ENCODE assay signal across 8 cellular contexts in genomic region chr6:32854376-32855178, GRCh38. TPM values are rescaled to one million over a fixed set of nuclear protein-coding genes. Genes with fewer than 3 reads are reported as not detected.
DNase-seq lines count a peak whose midpoint lies in the region; ATAC-seq and TF ChIP-seq lines count a peak whose summit lies in the region.

No MANE protein-coding gene starts in this region.

- H3K27ac ChIP-seq in OCI-LY7 (ENCODE audit: low read depth, low read length, poor library complexity, severe bottlenecking) (peak overlapping the region; percentile 83), heart left ventricle (peak overlapping the region; percentile 90 to 100 (median 99)), prostate gland (peak overlapping the region; percentile 99)

- ATAC-seq in HG02571 (IDR thresholded peaks at IDR 0.05; ENCODE audit: unreplicated experiment) (peak; percentile 13), heart left ventricle (peak; percentile 3 to 53 (median 20))

- H3K9me3 ChIP-seq in OCI-LY7 (ENCODE audit: low read length): no peaks in the 10 kb centered on the region
- H3K9me3 ChIP-seq in heart left ventricle: no peaks in the 10 kb centered on the region
- H3K9me3 ChIP-seq in prostate gland: no peaks in the 10 kb centered on the region

- no peaks in the 10 kb centered on the region for H4K20me1 ChIP-seq in OCI-LY7 (ENCODE audit: insufficient read depth, low read length)

- CTCF ChIA-PET in OCI-LY7 (lab: Charles Lee; ENCODE audit: unreplicated experiment): interaction anchor here (0.5 to 4.7 kb wide), 6 partner anchors 13 to 662 kb away, joined by 3 to 17 read pairs (median 4); partner anchors contain the start of genes GPSM3 and TAP2

- TF ChIP-seq CTCF in OCI-LY7 (conservative IDR thresholded peaks at IDR 0.05; ENCODE audit: low read length): no peak
- TF ChIP-seq CTCF in heart left ventricle (IDR thresholded peaks at IDR 0.05): no peak
- no peak for TF ChIP-seq CTCF in prostate gland (IDR thresholded peaks at IDR 0.05)

- H2AFZ ChIP-seq in OCI-LY7 (ENCODE audit: low read length): peak overlapping the region; percentile 49; the same call in 1 of the 2 replicates

- H3K27me3 ChIP-seq in heart left ventricle: no peaks in the 10 kb centered on the region
- H3K27me3 ChIP-seq in prostate gland (replicated peaks; ENCODE audit: insufficient read depth): no peaks in the 10 kb centered on the region

- TF ChIP-seq POLR2A in heart left ventricle (IDR thresholded peaks at IDR 0.05) (no peak), prostate gland (IDR thresholded peaks at IDR 0.05) (no peak)

- H3K4me3 ChIP-seq in OCI-LY7 (ENCODE audit: low read depth, low read length, poor library complexity, severe bottlenecking): peak overlapping the region; percentile 83
- peak overlapping the region; percentile 69 to 99 (median 90) for H3K4me3 ChIP-seq in heart left ventricle
- peak overlapping the region; percentile 89 to 97 for H3K4me3 ChIP-seq in prostate gland

- H3K4me1 Mint-ChIP-seq in activated naive CD8-positive, alpha-beta T cell treated with anti-CD3 and anti-CD28 coated beads for 36 hours: peaks cover 62% of the 10 kb centered on the region

- H3K4me3 Mint-ChIP-seq in activated naive CD8-positive, alpha-beta T cell treated with anti-CD3 and anti-CD28 coated beads for 36 hours: peak overlapping the region; percentile 99

- WGBS in heart left ventricle, 4 donors: 13 to 17% (median 16%) methylated on average over 23 to 24 of the region's 24 CpGs
- WGBS in prostate gland: 16% methylated on average over 24 of the region's 24 CpGs

- H3K36me3 ChIP-seq in OCI-LY7 (ENCODE audit: insufficient read depth, low read length) (peaks cover 53% of the 10 kb centered on the region), heart left ventricle (peaks cover 0 to 65% (median 51%) of the 10 kb centered on the region in 9 donors), prostate gland (no peaks in the 10 kb centered on the region)

- H3K9me2 ChIP-seq in OCI-LY7 (ENCODE audit: insufficient read depth, low read length): no peaks in the 10 kb centered on the region

- H3K79me2 ChIP-seq in OCI-LY7 (ENCODE audit: insufficient read depth, low read depth, low read length): peaks cover 42% of the 10 kb centered on the region

- H3K9me3 Mint-ChIP-seq in activated naive CD8-positive, alpha-beta T cell treated with anti-CD3 and anti-CD28 coated beads for 36 hours: no peaks in the 10 kb centered on the region

- POLR2A ChIA-PET in OCI-LY7 (lab: Charles Lee): interaction anchor here (0.6 to 7.7 kb wide), 11 partner anchors 10 to 458 kb away, joined by 3 to 88 read pairs (median 5); partner anchors contain the start of genes PSMB8 and TAP2

- H3K4me1 ChIP-seq in OCI-LY7 (ENCODE audit: insufficient read depth, low read length, poor library complexity, severe bottlenecking) (peaks cover 65% of the 10 kb centered on the region), heart left ventricle (peaks cover 0 to 71% (median 24%) of the 10 kb centered on the region in 12 donors), prostate gland (replicated peaks) (peaks cover 10% of the 10 kb centered on the region)

- peak overlapping the region; percentile 99 for H3K4me2 ChIP-seq in OCI-LY7 (ENCODE audit: low read length)

- DNase-seq in GM04503 (ENCODE audit: low read depth) (peak; percentile 8), OCI-LY7 (ENCODE audit: low spot score) (peak; percentile 74), heart left ventricle (peak in 4 of 5 donors; percentile 47 to 67 (median 54)), prostate gland (ENCODE audit: low spot score) (peak; percentile 43), NCI-H2227 (lab: John Stamatoyannopoulos, UW; ENCODE audit: unreplicated experiment) (no peak), SK-N-DZ (ENCODE audit: low spot score) (no peak)
- peak; percentile 62 for DNase-seq in activated naive CD8-positive, alpha-beta T cell treated with anti-CD3 and anti-CD28 coated beads for 36 hours

- intact Hi-C loops in OCI-LY7 (cut with micrococcal nuclease; ENCODE audit: unreplicated experiment) (loop anchor here (1.0 kb wide), 3 partner anchors 10 to 16 kb away; partner anchors contain the start of genes PSMB8 and TAP2), heart left ventricle (cut with DNase I) (loop anchor here in 5 of 10 donors (1.0 to 2.0 kb wide), 2 partner anchors 16 kb away; partner anchors contain the start of gene TAP2 (in 5 of the 5)), prostate gland (cut with DNase I) (no loop called here)

- H3K36me3 Mint-ChIP-seq in activated naive CD8-positive, alpha-beta T cell treated with anti-CD3 and anti-CD28 coated beads for 36 hours: peaks cover 84% of the 10 kb centered on the region

- peak overlapping the region; percentile 100 for H3K27ac Mint-ChIP-seq in activated naive CD8-positive, alpha-beta T cell treated with anti-CD3 and anti-CD28 coated beads for 36 hours

- BruUV-seq in OCI-LY7 (replicated peaks; lab: Mats Ljungman, UMichigan): TSS peak; percentile 64

- H3K27me3 Mint-ChIP-seq in activated naive CD8-positive, alpha-beta T cell treated with anti-CD3 and anti-CD28 coated beads for 36 hours: no peaks in the 10 kb centered on the region

RNA-seq across cellular contexts. Expression of gene PSMB9, which starts 0.6 kb away (rescaled TPM):
- total RNA-seq in OCI-LY7 (2014; rRNA removed; shearing (Covaris generic)): 149 and 158 TPM in 2 replicates
- total RNA-seq in OCI-LY7 (2022) (193 and 207 TPM in 2 replicates), heart left ventricle (100 to 1,000 TPM in 1 of 9 donors, 10 to 100 TPM in 7, 1 to 10 TPM in 1; 8.9 to 182 (median 14.6) TPM), prostate gland (10 to 100 TPM; 22.4 to 27.7 TPM)
- 100 to 1,000 TPM; 315 to 316 TPM for total RNA-seq in activated naive CD8-positive, alpha-beta T cell treated with anti-CD3 and anti-CD28 coated beads for 36 hours
- 10 to 100 TPM; 15.7 to 23.3 TPM for polyA plus RNA-seq in heart left ventricle
- not detected in 2 replicates for polyA plus RNA-seq in SK-N-DZ (2014; cell fraction: cytosol; rRNA removed)
- not detected in 2 replicates for polyA plus RNA-seq in SK-N-DZ (2014; cell fraction: nucleus; rRNA removed)

RNA-seq across cellular contexts. Expression of gene TAP1, which starts 1.1 kb away (rescaled TPM):
- 62.1 and 85.9 TPM in 2 replicates for total RNA-seq in OCI-LY7 (2014; rRNA removed; shearing (Covaris generic))
- total RNA-seq in OCI-LY7 (2022) (66.3 and 75.0 TPM in 2 replicates), heart left ventricle (100 to 1,000 TPM in 1 of 9 donors, 10 to 100 TPM in 8; 15.1 to 207 (median 20.3) TPM), prostate gland (10 to 100 TPM; 30.6 to 47.4 TPM)
- total RNA-seq in activated naive CD8-positive, alpha-beta T cell treated with anti-CD3 and anti-CD28 coated beads for 36 hours: 100 to 1,000 TPM; 337 to 356 TPM
- 10 to 100 TPM; 21.6 to 44.5 TPM for polyA plus RNA-seq in heart left ventricle
- polyA plus RNA-seq in SK-N-DZ (2014; cell fraction: cytosol; rRNA removed): not detected in 2 replicates
- not detected in 2 replicates for polyA plus RNA-seq in SK-N-DZ (2014; cell fraction: nucleus; rRNA removed)

RNA-seq across cellular contexts. Expression of gene PSMB8, which starts 10.7 kb away (rescaled TPM):
- 142 and 164 TPM in 2 replicates for total RNA-seq in OCI-LY7 (2014; rRNA removed; shearing (Covaris generic))
- 194 and 216 TPM in 2 replicates for total RNA-seq in OCI-LY7 (2022)
- total RNA-seq in activated naive CD8-positive, alpha-beta T cell treated with anti-CD3 and anti-CD28 coated beads for 36 hours: 100 to 1,000 TPM; 385 to 393 TPM
- 100 to 1,000 TPM in 1 of 9 donors, 10 to 100 TPM in 8; 11.1 to 115 (median 15.2) TPM for total RNA-seq in heart left ventricle
- polyA plus RNA-seq in heart left ventricle: 10 to 100 TPM; 23.1 to 32.6 TPM
- 10 to 100 TPM; 30.7 to 47.3 TPM for total RNA-seq in prostate gland
- polyA plus RNA-seq in SK-N-DZ (2014; cell fraction: cytosol; rRNA removed): not detected in 2 replicates
- not detected in 2 replicates for polyA plus RNA-seq in SK-N-DZ (2014; cell fraction: nucleus; rRNA removed)

RNA-seq across cellular contexts. Expression of gene TAP2, which starts 16.0 kb away (rescaled TPM):
- total RNA-seq in OCI-LY7 (2014; rRNA removed; shearing (Covaris generic)): 90.9 and 96.4 TPM in 2 replicates
- total RNA-seq in OCI-LY7 (2022): 108 and 132 TPM in 2 replicates
- 100 to 1,000 TPM; 216 to 226 TPM for total RNA-seq in activated naive CD8-positive, alpha-beta T cell treated with anti-CD3 and anti-CD28 coated beads for 36 hours
- total RNA-seq in heart left ventricle: 100 to 1,000 TPM in 1 of 9 donors, 10 to 100 TPM in 6, 1 to 10 TPM in 2; 5.4 to 107 (median 14.9) TPM
- polyA plus RNA-seq in heart left ventricle: 10 to 100 TPM in 1 of 2 donors, 1 to 10 TPM in 1; 7.7 to 12.0 TPM
- total RNA-seq in prostate gland: 10 to 100 TPM in 1 of 2 donors, 1 to 10 TPM in 1; 7.1 to 15.8 TPM
- polyA plus RNA-seq in SK-N-DZ (2014; cell fraction: cytosol; rRNA removed): 0.71 and 1.2 TPM in 2 replicates
- 0.37 and 1.2 TPM in 2 replicates for polyA plus RNA-seq in SK-N-DZ (2014; cell fraction: nucleus; rRNA removed)

RNA-seq across cellular contexts. Expression of gene HLA-DOB, which starts 37.8 kb away (rescaled TPM):
- 46.5 and 48.1 TPM in 2 replicates for total RNA-seq in OCI-LY7 (2014; rRNA removed; shearing (Covaris generic))
- total RNA-seq in OCI-LY7 (2022) (57.1 and 69.3 TPM in 2 replicates), heart left ventricle (1 to 10 TPM in 1 of 9 donors, under 1 TPM in 6, not detected in 2; 0.25 to 2.7 (median 0.60) TPM), prostate gland (under 1 TPM in 1 of 2 donors, not detected in 1; 0.41 TPM)
- total RNA-seq in activated naive CD8-positive, alpha-beta T cell treated with anti-CD3 and anti-CD28 coated beads for 36 hours: 1 to 10 TPM; 1.9 to 2.1 TPM
- under 1 TPM; 0.30 to 0.76 TPM for polyA plus RNA-seq in heart left ventricle
- polyA plus RNA-seq in SK-N-DZ (2014; cell fraction: cytosol; rRNA removed): 0.21 TPM in 1 of 2 replicates, not detected in the other
- not detected in 2 replicates for polyA plus RNA-seq in SK-N-DZ (2014; cell fraction: nucleus; rRNA removed)

Comparison
In these comparisons a context has a peak if more than half of its experiments do, and no peak if none do; other contexts are left out.
1. DNase-seq: peak in GM04503 (single experiment), OCI-LY7 (single experiment), activated naive CD8-positive, alpha-beta T cell treated with anti-CD3 and anti-CD28 coated beads for 36 hours (single experiment), heart left ventricle (4 of 5) and prostate gland (single experiment); none in NCI-H2227 (single experiment) and SK-N-DZ (single experiment).
2. Peak in every context shown above with its lines, with median percentiles within 50 percentile points of each other: H3K27ac ChIP-seq and H3K4me3 ChIP-seq.